In the genomic region with DNA sequence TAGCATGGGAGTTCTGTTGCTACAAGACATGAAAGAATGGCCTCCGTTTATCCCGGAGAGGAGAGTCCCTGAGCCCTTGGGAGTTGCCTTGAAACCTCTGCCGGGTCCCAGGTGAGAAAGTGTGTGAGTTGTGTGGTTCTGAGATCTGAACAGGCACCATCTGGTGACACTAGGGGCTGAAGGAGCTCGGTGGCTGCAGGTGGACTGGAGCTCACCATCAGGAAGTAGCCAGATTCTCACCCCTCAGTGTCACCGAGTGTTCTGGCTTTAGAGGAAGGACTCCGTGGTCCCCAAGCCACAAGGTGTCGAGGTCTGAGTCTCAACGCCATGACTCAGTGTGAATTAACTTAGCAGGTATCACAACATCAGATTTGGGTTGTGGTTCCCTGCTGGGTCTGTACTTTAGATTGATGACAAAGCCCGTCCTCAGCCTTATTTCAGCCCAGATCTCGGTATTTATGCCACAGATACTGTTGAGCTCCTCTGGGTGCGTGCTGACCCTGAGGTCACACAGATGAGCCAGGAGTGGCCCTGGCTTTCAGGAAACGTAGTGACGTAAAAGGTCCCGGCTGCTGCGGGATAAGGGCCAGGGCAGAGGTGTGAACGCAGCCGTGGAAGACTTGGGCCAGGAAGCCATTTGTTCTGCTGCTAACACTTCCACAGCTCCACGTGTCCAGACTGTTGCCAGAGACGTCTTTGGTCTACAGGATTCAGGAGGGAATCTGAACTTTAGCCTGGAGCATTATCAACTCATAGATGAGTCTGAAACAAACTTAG, we compare ENCODE assay signal across 1 cellular context.
TF ChIP-seq lines count a peak whose summit lies in the region.

No MANE protein-coding gene starts in this region.

TF ChIP-seq in HepG2, 621 proteins besides CTCF, POLR2A, EP300 and RAD21 (continued from another document):
- TF ChIP-seq, protein P1, sequence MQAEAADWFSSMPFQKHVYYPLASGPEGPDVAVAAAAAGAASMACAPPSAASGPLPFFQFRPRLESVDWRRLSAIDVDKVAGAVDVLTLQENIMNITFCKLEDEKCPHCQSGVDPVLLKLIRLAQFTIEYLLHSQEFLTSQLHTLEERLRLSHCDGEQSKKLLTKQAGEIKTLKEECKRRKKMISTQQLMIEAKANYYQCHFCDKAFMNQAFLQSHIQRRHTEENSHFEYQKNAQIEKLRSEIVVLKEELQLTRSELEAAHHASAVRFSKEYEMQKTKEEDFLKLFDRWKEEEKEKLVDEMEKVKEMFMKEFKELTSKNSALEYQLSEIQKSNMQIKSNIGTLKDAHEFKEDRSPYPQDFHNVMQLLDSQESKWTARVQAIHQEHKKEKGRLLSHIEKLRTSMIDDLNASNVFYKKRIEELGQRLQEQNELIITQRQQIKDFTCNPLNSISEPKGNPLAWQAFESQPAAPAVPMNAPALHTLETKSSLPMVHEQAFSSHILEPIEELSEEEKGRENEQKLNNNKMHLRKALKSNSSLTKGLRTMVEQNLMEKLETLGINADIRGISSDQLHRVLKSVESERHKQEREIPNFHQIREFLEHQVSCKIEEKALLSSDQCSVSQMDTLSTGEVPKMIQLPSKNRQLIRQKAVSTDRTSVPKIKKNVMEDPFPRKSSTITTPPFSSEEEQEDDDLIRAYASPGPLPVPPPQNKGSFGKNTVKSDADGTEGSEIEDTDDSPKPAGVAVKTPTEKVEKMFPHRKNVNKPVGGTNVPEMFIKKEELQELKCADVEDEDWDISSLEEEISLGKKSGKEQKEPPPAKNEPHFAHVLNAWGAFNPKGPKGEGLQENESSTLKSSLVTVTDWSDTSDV (CRISPR knock-in tag; IDR thresholded peaks at IDR 0.05) = no peak
- no peak for TF ChIP-seq PITX1 (CRISPR knock-in tag; IDR thresholded peaks at IDR 0.05)
- TF ChIP-seq, protein P2, sequence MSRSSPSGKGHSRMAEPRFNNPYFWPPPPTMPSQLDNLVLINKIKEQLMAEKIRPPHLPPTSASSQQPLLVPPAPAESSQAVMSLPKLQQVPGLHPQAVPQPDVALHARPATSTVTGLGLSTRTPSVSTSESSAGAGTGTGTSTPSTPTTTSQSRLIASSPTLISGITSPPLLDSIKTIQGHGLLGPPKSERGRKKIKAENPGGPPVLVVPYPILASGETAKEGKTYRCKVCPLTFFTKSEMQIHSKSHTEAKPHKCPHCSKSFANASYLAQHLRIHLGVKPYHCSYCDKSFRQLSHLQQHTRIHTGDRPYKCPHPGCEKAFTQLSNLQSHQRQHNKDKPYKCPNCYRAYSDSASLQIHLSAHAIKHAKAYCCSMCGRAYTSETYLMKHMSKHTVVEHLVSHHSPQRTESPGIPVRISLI (CRISPR knock-in tag; IDR thresholded peaks at IDR 0.05; ENCODE audit: borderline replicate concordance) = no peak
- TF ChIP-seq SIX4 (CRISPR knock-in tag; IDR thresholded peaks at IDR 0.05) = no peak
